Comparison of ENCODE assay signal across 33 cellular contexts in genomic region chr16:46709464-46709863, GRCh38. TPM values are rescaled to one million over a fixed set of nuclear protein-coding genes. Genes with fewer than 3 reads are reported as not detected.
"Had no signal": no experiment of that assay in that cellular context is flagged by ENCODE, and none has a peak within 500 bp of the region (broad histone marks: within the 10 kb centered on the region; RNA-seq: fewer than 3 reads in every experiment).

No MANE protein-coding gene starts in this region.

- H3K27me3 ChIP-seq: brain microvascular endothelial cell, esophagus muscularis mucosa, gastroesophageal sphincter, neutrophil, sigmoid colon, stomach, suprapubic skin, tibial artery had no signal

- H3K4me3 ChIP-seq: esophagus muscularis mucosa, gastroesophageal sphincter, lung, sigmoid colon, smooth muscle cell, stomach, suprapubic skin, tibial artery had no signal

- H3K27ac ChIP-seq: brain microvascular endothelial cell, esophagus muscularis mucosa, gastroesophageal sphincter, neutrophil, sigmoid colon, stomach, suprapubic skin, tibial artery, WERI-Rb-1 had no signal

- DNase-seq: activated CD4-positive, alpha-beta memory T cell treated with anti-CD3 and anti-CD28 coated beads for 36 hours; activated CD4-positive, alpha-beta T cell treated with anti-CD3 and anti-CD28 coated beads, Interleukin-2, amount 10 ng/mL, durations not matched to agents 24 days and 14 days; activated CD4-positive, CD25-positive, alpha-beta regulatory T cell treated with anti-CD3 and anti-CD28 coated beads, Interleukin-2, amount 50 U/mL, for 72 hours; activated CD8-positive, alpha-beta memory T cell treated with anti-CD3 and anti-CD28 coated beads, Interleukin-2, amount 50 U/mL, for 4 hours; activated gamma-delta T cell treated with Interleukin-2 at 50 U/mL for 16 hours; activated naive CD4-positive, alpha-beta T cell treated with anti-CD3 and anti-CD28 coated beads, Interleukin-2, amount 50 U/mL, for 16 hours; activated T-cell treated with anti-CD3 and anti-CD28 coated beads, Interleukin-2, amount 50 U/mL, for 4 hours; amniotic stem cell; brain microvascular endothelial cell; dermis blood vessel endothelial cell; effector CD4-positive, alpha-beta T cell; immature natural killer cell; naive B cell; nephron progenitor cell; retina; sigmoid colon; SK-N-SH; stimulated activated CD4-positive, alpha-beta T cell treated with anti-CD3 and anti-CD28 coated beads, Interleukin-2, amount 100 ng/mL, for 24 hours; stimulated activated naive B cell treated with anti-CD40 and anti-IgM and Interleukin-4, amounts not matched to agents 10 μg/mL and 1 μg/mL and 100 μg/mL, for 72 hours; stomach; SW 1271; T-helper 9 cell; tibial artery; WERI-Rb-1 had no signal

- H3K9me3 ChIP-seq: esophagus muscularis mucosa, gastroesophageal sphincter, neutrophil, sigmoid colon, SK-N-SH, stomach, suprapubic skin, tibial artery had no signal

- ATAC-seq: activated T-cell treated with anti-CD3 and anti-CD28 coated beads, Interleukin-2, amount 50 U/mL, for 4 hours; activated T-helper 17 cell treated with anti-CD3 and anti-CD28 coated beads, Interleukin-2, amount 50 U/mL, for 72 hours; gastroesophageal sphincter; left lobe of liver; stimulated activated naive B cell treated with anti-CD40 and anti-IgM and Interleukin-4, amounts not matched to agents 10 μg/mL and 1 μg/mL and 100 μg/mL, for 72 hours had no signal

- H3K4me1 ChIP-seq: sigmoid colon, stomach, suprapubic skin, tibial artery had no signal

- H3K36me3 ChIP-seq: brain microvascular endothelial cell, gastroesophageal sphincter, neutrophil, sigmoid colon, stomach, suprapubic skin, tibial artery, WERI-Rb-1 had no signal

RNA-seq across cellular contexts. Expression of gene MYLK3, which starts 38.7 kb away (rescaled TPM):
- total RNA-seq: kidney epithelial cell had no signal
